ENCODE assay signal across 14 cellular contexts in genomic region chr7:95066736-95067530, GRCh38.
A peak's percentile ranks its signal among the peaks of the same experiment; 100 is the strongest.
DNase-seq lines count a peak whose midpoint lies in the region; ATAC-seq, FAIRE-seq and TF ChIP-seq lines count a peak whose summit lies in the region.
"Had no signal": no experiment of that assay in that cellular context is flagged by ENCODE, and none has a peak within 500 bp of the region (broad histone marks: within the 10 kb centered on the region; RNA-seq: fewer than 3 reads in every experiment).

No MANE protein-coding gene starts in this region.

- H3K9me3 ChIP-seq in right lobe of liver, result no peaks in the 10 kb centered on the region
- H3K9me3 ChIP-seq in esophagus squamous epithelium, result no peaks in the 10 kb centered on the region
- H3K9me3 ChIP-seq: right atrium auricular region, tibial artery had no signal

- peak; percentile 48 to 81 (median 56) for ATAC-seq in right lobe of liver
- ATAC-seq in GM18505 (IDR thresholded peaks at IDR 0.05; ENCODE audit: unreplicated experiment), result no peak
- ATAC-seq: Right ventricle myocardium inferior had no signal

- H3K27me3 ChIP-seq in right lobe of liver (no peaks in the 10 kb centered on the region), esophagus squamous epithelium (no peaks in the 10 kb centered on the region)
- H3K27me3 ChIP-seq: dorsolateral prefrontal cortex, right atrium auricular region, tibial artery had no signal

- no peak for FAIRE-seq in GM12892 (lab: Jason Lieb, UNC)

- H3K4me3 ChIP-seq in choroid plexus epithelial cell (ENCODE audit: low read depth, low read length) (no peak overlapping the region), right lobe of liver (no peak overlapping the region), esophagus squamous epithelium (no peak overlapping the region)
- H3K4me3 ChIP-seq: dorsolateral prefrontal cortex, right atrium auricular region, tibial artery had no signal

- H3K4me1 ChIP-seq in right lobe of liver, result no peaks in the 10 kb centered on the region
- H3K4me1 ChIP-seq in esophagus squamous epithelium, result no peaks in the 10 kb centered on the region
- H3K4me1 ChIP-seq: right atrium auricular region, tibial artery had no signal

- DNase-seq in HT-29 (ENCODE audit: low spot score), result peak; percentile 69
- DNase-seq in choroid plexus epithelial cell (ENCODE audit: low read depth), result peak; percentile 66
- no peak for DNase-seq in right lobe of liver
- no peak for DNase-seq in esophagus squamous epithelium (lab: John Stamatoyannopoulos, UW)
- DNase-seq in SHP77 (lab: John Stamatoyannopoulos, UW), result no peak
- DNase-seq in GM12892 (ENCODE audit: insufficient read length), result no peak
- DNase-seq: dorsolateral prefrontal cortex, midbrain, NCI-H524, tibial artery had no signal

- 0 out of 2 replicates have a peak overlapping the region, but pooled peaks have one; percentile 7 for H3K27ac ChIP-seq in 22Rv1
- no peak overlapping the region for H3K27ac ChIP-seq in right lobe of liver
- H3K27ac ChIP-seq in esophagus squamous epithelium, result no peak overlapping the region
- H3K27ac ChIP-seq: dorsolateral prefrontal cortex, right atrium auricular region, tibial artery had no signal

- no peak for TF ChIP-seq POLR2A in right lobe of liver (IDR thresholded peaks at IDR 0.05)
- TF ChIP-seq POLR2A in esophagus squamous epithelium (IDR thresholded peaks at IDR 0.05), result no peak
- TF ChIP-seq POLR2A in GM12892 (IDR thresholded peaks at IDR 0.05; ENCODE audit: low read depth, low read length), result no peak
- TF ChIP-seq POLR2A in GM18505 (IDR thresholded peaks at IDR 0.05; ENCODE audit: borderline replicate concordance, extremely low read depth, insufficient read depth, insufficient read length), result no peak

- H3K36me3 ChIP-seq in right lobe of liver, result no peaks in the 10 kb centered on the region
- no peaks in the 10 kb centered on the region for H3K36me3 ChIP-seq in esophagus squamous epithelium
- H3K36me3 ChIP-seq: right atrium auricular region, tibial artery had no signal

- WGBS in right lobe of liver (ENCODE audit: insufficient coverage, low coverage, low lambda C conversion rate, missing lambda C conversion rate), result 61% methylated on average over 6 of the region's 6 CpGs
- WGBS in esophagus squamous epithelium, 2 donors, result 71% methylated on average over 6 of the region's 6 CpGs

- intact Hi-C loops in right lobe of liver (cut with DNase I), result no loop called here
- intact Hi-C loops in esophagus squamous epithelium (cut with DNase I), result no loop called here

- no peak for TF ChIP-seq CTCF in 22Rv1 (IDR thresholded peaks at IDR 0.05)
- TF ChIP-seq CTCF in choroid plexus epithelial cell (conservative IDR thresholded peaks at IDR 0.05; ENCODE audit: low read depth, low read length), result no peak
- no peak for TF ChIP-seq CTCF in right lobe of liver (IDR thresholded peaks at IDR 0.05)
- TF ChIP-seq CTCF in esophagus squamous epithelium (IDR thresholded peaks at IDR 0.05), result no peak

Comparison
In these comparisons a context has a peak if more than half of its experiments do, and no peak if none do; other contexts are left out.
1. DNase-seq: peak in HT-29 (single experiment) and choroid plexus epithelial cell (single experiment); none in right lobe of liver (0 of 3), esophagus squamous epithelium (single experiment), SHP77 (0 of 2) and GM12892 (single experiment).